ENCODE assay signal across 11 cellular contexts in genomic region chrX:154517101-154517781, GRCh38. TPM values are rescaled to one million over a fixed set of nuclear protein-coding genes. Genes with fewer than 3 reads are reported as not detected.
DNase-seq lines count a peak whose midpoint lies in the region; ATAC-seq, FAIRE-seq and TF ChIP-seq lines count a peak whose summit lies in the region.
"Had no signal": no experiment of that assay in that cellular context is flagged by ENCODE, and none has a peak within 500 bp of the region (broad histone marks: within the 10 kb centered on the region; RNA-seq: fewer than 3 reads in every experiment).

No MANE protein-coding gene starts in this region.

- 34 to 56% (median 37%) methylated on average over 25 of the region's 25 CpGs for WGBS in small intestine, 3 donors
- WGBS in lower leg skin, 2 donors: 44 to 62% methylated on average over 15 to 25 of the region's 25 CpGs

- no peak for TF ChIP-seq POLR2A in lower leg skin (IDR thresholded peaks at IDR 0.05)

- H3K4me3 ChIP-seq in GM23338 (peak overlapping the region; percentile 50), astrocyte (ENCODE audit: insufficient read depth, low read depth, low read length) (no peak overlapping the region), small intestine (ENCODE audit: low read depth in 1 of 2, low read length in 2 of 2) (peak overlapping the region in 1 of 2 donors; percentile 6), lower leg skin (ENCODE audit: low read depth, poor library complexity, severe bottlenecking) (no peak overlapping the region)

- H3K4me1 Mint-ChIP-seq in GM23338 (peaks cover 14% of the 10 kb centered on the region), astrocyte (ENCODE audit: low read depth, unreplicated experiment) (peaks cover 5% of the 10 kb centered on the region)

- DNase-seq in GM23338 (ENCODE audit: low spot score) (peak; percentile 21), astrocyte (ENCODE audit: low read depth) (no peak), small intestine (peak; percentile 51), lower leg skin (ENCODE audit: low spot score in 2 of 2) (no peak), foreskin melanocyte (no peak)
- DNase-seq in stimulated activated naive CD4-positive, alpha-beta T cell treated with Interleukin-2 at 50 U/mL for 16 hours (lab: John Stamatoyannopoulos, UW): no peak
- DNase-seq: NCI-H1105 had no signal

- H3K27me3 ChIP-seq in GM23338 (ENCODE audit: insufficient read depth) (peaks cover 8% of the 10 kb centered on the region; the same call in 1 of the 2 replicates), astrocyte (ENCODE audit: insufficient read depth, low read length) (no peaks in the 10 kb centered on the region), layer of hippocampus (ENCODE audit: control insufficient read depth, insufficient read depth, low read length) (no peaks in the 10 kb centered on the region), small intestine (ENCODE audit: control insufficient read depth in 2 of 2, insufficient read depth in 2 of 2, low read length in 2 of 2) (no peaks in the 10 kb centered on the region)

- H3F3A ChIP-seq in GM23338 (replicated peaks; ENCODE audit: low read depth): 0 out of 2 replicates have a peak, but pooled peaks cover 4% of the 10 kb centered on the region

- H3K9me3 Mint-ChIP-seq in GM23338: no peaks in the 10 kb centered on the region
- no peaks in the 10 kb centered on the region for H3K9me3 Mint-ChIP-seq in astrocyte (ENCODE audit: unreplicated experiment)

- FAIRE-seq in astrocyte (lab: Jason Lieb, UNC): no peak
- FAIRE-seq in small intestine (lab: Jason Lieb, UNC): no peak
- FAIRE-seq: colon, TTC549 had no signal

- H3K9me2 ChIP-seq in GM23338 (ENCODE audit: insufficient read depth): no peaks in the 10 kb centered on the region

- no peaks in the 10 kb centered on the region for H3K9me3 ChIP-seq in astrocyte (ENCODE audit: insufficient read depth, low read depth, low read length)
- no peaks in the 10 kb centered on the region for H3K9me3 ChIP-seq in small intestine (ENCODE audit: control insufficient read depth, low read depth)

- TF ChIP-seq CTCF in GM23338 (conservative IDR thresholded peaks at IDR 0.05; ENCODE audit: low read depth in 2 of 2) (no peak), astrocyte (IDR thresholded peaks at IDR 0.05; ENCODE audit: insufficient read depth, low read depth, low read length) (no peak), lower leg skin (IDR thresholded peaks at IDR 0.05) (no peak)

- H3K36me3 Mint-ChIP-seq in GM23338 (ENCODE audit: low read depth) (no peaks in the 10 kb centered on the region), astrocyte (ENCODE audit: low read depth, unreplicated experiment) (peaks cover 2% of the 10 kb centered on the region)

- H3K4me3 Mint-ChIP-seq in GM23338 (peak overlapping the region; percentile 79), astrocyte (ENCODE audit: unreplicated experiment) (no peak overlapping the region)

- H3K27ac ChIP-seq in GM23338 (ENCODE audit: low read depth): peak overlapping the region; percentile 90
- H3K27ac ChIP-seq in astrocyte (ENCODE audit: low read depth, low read length): peak overlapping the region; percentile 55
- H3K27ac ChIP-seq in layer of hippocampus (ENCODE audit: low read depth, low read length): peak overlapping the region; percentile 95
- peak overlapping the region; percentile 69 to 98 for H3K27ac ChIP-seq in small intestine (ENCODE audit: low read depth in 1 of 2, low read length in 1 of 2)

- H2AFZ ChIP-seq in GM23338: no peak overlapping the region
- no peak overlapping the region for H2AFZ ChIP-seq in astrocyte (ENCODE audit: low read depth, low read length)

- H3K4me2 ChIP-seq in GM23338 (peak overlapping the region; percentile 78), astrocyte (ENCODE audit: low read length) (peak overlapping the region; percentile 95)

- no peaks in the 10 kb centered on the region for H4K20me1 ChIP-seq in GM23338 (replicated peaks; ENCODE audit: insufficient read depth)
- H4K20me1 ChIP-seq in astrocyte (ENCODE audit: insufficient read depth, low read length): no peaks in the 10 kb centered on the region

- H3K27me3 Mint-ChIP-seq in GM23338 (ENCODE audit: insufficient read depth, low read depth, poor library complexity) (peaks cover 17% of the 10 kb centered on the region), astrocyte (ENCODE audit: low read depth, unreplicated experiment) (no peaks in the 10 kb centered on the region)

- peak overlapping the region; percentile 75 for H3K9ac ChIP-seq in astrocyte (ENCODE audit: low read length)

- H3K36me3 ChIP-seq in GM23338 (ENCODE audit: insufficient read depth) (no peaks in the 10 kb centered on the region), astrocyte (ENCODE audit: insufficient read depth, low read length) (no peaks in the 10 kb centered on the region), small intestine (ENCODE audit: control insufficient read depth in 2 of 2, insufficient read depth in 2 of 2, low read length in 2 of 2) (no peaks in the 10 kb centered on the region)

- intact Hi-C loops in lower leg skin (cut with DNase I; ENCODE audit: low total_unique reads): no loop called here

- H3K27ac Mint-ChIP-seq in GM23338 (no peak overlapping the region), astrocyte (ENCODE audit: unreplicated experiment) (no peak overlapping the region)

- peaks cover 10% of the 10 kb centered on the region for H3K4me1 ChIP-seq in GM23338 (ENCODE audit: insufficient read depth)
- peaks cover 10% of the 10 kb centered on the region for H3K4me1 ChIP-seq in astrocyte (ENCODE audit: insufficient read depth, low read length)
- H3K4me1 ChIP-seq in small intestine (ENCODE audit: control insufficient read depth in 2 of 2, insufficient read depth in 1 of 2, low read depth in 1 of 2, low read length in 1 of 2): no peaks in the 10 kb centered on the region

- H3K79me2 ChIP-seq in GM23338 (replicated peaks; ENCODE audit: insufficient read depth) (no peaks in the 10 kb centered on the region), astrocyte (ENCODE audit: insufficient read depth, low read length) (peaks cover 7% of the 10 kb centered on the region)

- ATAC-seq in GM23338: peak; percentile 46
- no peak for ATAC-seq in GM19395 (IDR thresholded peaks at IDR 0.05; ENCODE audit: unreplicated experiment)

TF ChIP-seq in GM23338, 12 proteins besides CTCF, POLR2A, EP300 and RAD21 (continues in another document):
- no peak for TF ChIP-seq ETS1 (IDR thresholded peaks at IDR 0.05)
- TF ChIP-seq JUNB (IDR thresholded peaks at IDR 0.05; ENCODE audit: unreplicated experiment): no peak
- no peak for TF ChIP-seq CREB1 (CRISPR knock-in tag; IDR thresholded peaks at IDR 0.05; ENCODE audit: low read depth)
- no peak for TF ChIP-seq STAT1 (IDR thresholded peaks at IDR 0.05; ENCODE audit: unreplicated experiment)

RNA-seq across cellular contexts. Expression of gene FAM3A, which starts 1.2 kb away (rescaled TPM):
- 14.0 and 16.5 TPM in 2 replicates for total RNA-seq in GM23338 (2014; rRNA removed; shearing (Covaris generic))
- polyA plus RNA-seq in GM23338 (2016; fragmentation: Nextera tagmentation; extraction: Ambion mirVana) (11.8 and 12.0 TPM in 2 replicates), small intestine (100 to 1,000 TPM in 2 of 3 donors, 10 to 100 TPM in 1; 61.4 to 123 (median 119) TPM)
- total RNA-seq in astrocyte (20.9 and 26.1 TPM in 2 replicates), lower leg skin (10 to 100 TPM; 42.5 to 61.7 (median 47.2) TPM)

RNA-seq across cellular contexts. Expression of gene SLC10A3, which starts 26.8 kb away (rescaled TPM):
- total RNA-seq in GM23338 (2014; rRNA removed; shearing (Covaris generic)): 9.5 and 17.6 TPM in 2 replicates
- polyA plus RNA-seq in GM23338 (2016; fragmentation: Nextera tagmentation; extraction: Ambion mirVana) (7.3 and 7.6 TPM in 2 replicates), small intestine (10 to 100 TPM; 11.6 to 19.1 (median 12.4) TPM)
- total RNA-seq in astrocyte (24.4 and 27.3 TPM in 2 replicates), lower leg skin (10 to 100 TPM; 53.4 to 67.3 (median 57.4) TPM)

RNA-seq across cellular contexts. Expression of gene G6PD, which starts 29.4 kb away (rescaled TPM):
- total RNA-seq in GM23338 (2014; rRNA removed; shearing (Covaris generic)): 66.2 and 66.7 TPM in 2 replicates
- 14.3 and 14.4 TPM in 2 replicates for polyA plus RNA-seq in GM23338 (2016; fragmentation: Nextera tagmentation; extraction: Ambion mirVana)
- total RNA-seq in astrocyte: 54.1 and 62.8 TPM in 2 replicates
- 10 to 100 TPM; 10.5 to 23.4 (median 11.1) TPM for polyA plus RNA-seq in small intestine
- 10 to 100 TPM; 31.1 to 49.6 (median 35.6) TPM for total RNA-seq in lower leg skin

RNA-seq across cellular contexts. Expression of gene IKBKG, which starts 30.2 kb away (rescaled TPM):
- total RNA-seq in GM23338 (2014; rRNA removed; shearing (Covaris generic)): 13.5 and 14.9 TPM in 2 replicates
- polyA plus RNA-seq in GM23338 (2016; fragmentation: Nextera tagmentation; extraction: Ambion mirVana) (11.5 and 12.6 TPM in 2 replicates), small intestine (10 to 100 TPM; 21.1 to 34.9 (median 34.2) TPM)
- total RNA-seq in astrocyte (21.4 and 22.3 TPM in 2 replicates), lower leg skin (10 to 100 TPM; 14.1 to 62.5 (median 22.1) TPM)

RNA-seq across cellular contexts. Expression of gene UBL4A, which starts 30.8 kb away (rescaled TPM):
- 39.0 and 43.7 TPM in 2 replicates for total RNA-seq in GM23338 (2014; rRNA removed; shearing (Covaris generic))
- 15.2 and 15.6 TPM in 2 replicates for polyA plus RNA-seq in GM23338 (2016; fragmentation: Nextera tagmentation; extraction: Ambion mirVana)
- total RNA-seq in astrocyte: 25.8 and 26.2 TPM in 2 replicates
- polyA plus RNA-seq in small intestine: 10 to 100 TPM; 26.5 to 32.3 (median 30.2) TPM
- total RNA-seq in lower leg skin: 10 to 100 TPM; 33.7 to 57.0 (median 50.7) TPM

Comparison
In these comparisons a context has a peak if more than half of its experiments do, and no peak if none do; other contexts are left out.
1. DNase-seq: peak in GM23338 (single experiment) and small intestine (single experiment); none in astrocyte (single experiment), stimulated activated naive CD4-positive, alpha-beta T cell treated with Interleukin-2 at 50 U/mL for 16 hours (single experiment), lower leg skin (0 of 2) and foreskin melanocyte (single experiment).
2. Peak in every context shown above with its lines, with median percentiles within 50 percentile points of each other: H3K27ac ChIP-seq.